ENCODE assay signal across 2 cellular contexts in genomic region chr22:20414059-20414440, GRCh38.
A peak's percentile ranks its signal among the peaks of the same experiment; 100 is the strongest.
TF ChIP-seq lines count a peak whose summit lies in the region.

No MANE protein-coding gene starts in this region.

TF ChIP-seq in IMR-90, 13 proteins besides CTCF, POLR2A, EP300 and RAD21:
- no peak for TF ChIP-seq SMC3 (IDR thresholded peaks at IDR 0.05; ENCODE audit: low read depth, low read length)
- TF ChIP-seq CEBPB (IDR thresholded peaks at IDR 0.05; ENCODE audit: low read depth, low read length): no peak
- TF ChIP-seq NFE2L2 (IDR thresholded peaks at IDR 0.05; ENCODE audit: low read depth, low read length): no peak
- no peak for TF ChIP-seq BHLHE40 (IDR thresholded peaks at IDR 0.05; ENCODE audit: low read depth, low read length)
- TF ChIP-seq RCOR1 (IDR thresholded peaks at IDR 0.05; ENCODE audit: insufficient replicate concordance, low read length): no peak
- no peak for TF ChIP-seq MAZ (IDR thresholded peaks at IDR 0.05; ENCODE audit: borderline replicate concordance, low read depth, low read length)

TF ChIP-seq in K562, 482 proteins besides CTCF, POLR2A, EP300 and RAD21:
- 0 out of 2 replicates have a peak, but pooled peaks have one; percentile 2 for TF ChIP-seq SMC3 (conservative IDR thresholded peaks at IDR 0.05; ENCODE audit: insufficient read depth, low read depth, low read length)
- no peak for TF ChIP-seq SP2 (IDR thresholded peaks at IDR 0.05; ENCODE audit: extremely low read depth, low read depth, low read length, poor library complexity, severe bottlenecking)
- TF ChIP-seq MYNN (IDR thresholded peaks at IDR 0.05): no peak
- peak; percentile 33; the same call in 1 of the 2 replicates for TF ChIP-seq MYNN (CRISPR knock-in tag; IDR thresholded peaks at IDR 0.05)
- TF ChIP-seq RB1 (IDR thresholded peaks at IDR 0.05; ENCODE audit: low read depth): no peak
- TF ChIP-seq ZNF263 (CRISPR knock-in tag; IDR thresholded peaks at IDR 0.05; ENCODE audit: borderline replicate concordance): 0 out of 2 replicates have a peak, but pooled peaks have one; percentile 22
- peak; percentile 22 for TF ChIP-seq SAP30 (IDR thresholded peaks at IDR 0.05; ENCODE audit: borderline replicate concordance, insufficient read depth, low read depth, low read length, poor library complexity, severe bottlenecking)
- 0 out of 2 replicates have a peak, but pooled peaks have one; percentile 58 for TF ChIP-seq MCM3 (IDR thresholded peaks at IDR 0.05)
- TF ChIP-seq MCM7 (IDR thresholded peaks at IDR 0.05): 0 out of 4 replicates have a peak, but pooled peaks of 1 of the 2 experiments have one; percentile 70
